In the genomic region with DNA sequence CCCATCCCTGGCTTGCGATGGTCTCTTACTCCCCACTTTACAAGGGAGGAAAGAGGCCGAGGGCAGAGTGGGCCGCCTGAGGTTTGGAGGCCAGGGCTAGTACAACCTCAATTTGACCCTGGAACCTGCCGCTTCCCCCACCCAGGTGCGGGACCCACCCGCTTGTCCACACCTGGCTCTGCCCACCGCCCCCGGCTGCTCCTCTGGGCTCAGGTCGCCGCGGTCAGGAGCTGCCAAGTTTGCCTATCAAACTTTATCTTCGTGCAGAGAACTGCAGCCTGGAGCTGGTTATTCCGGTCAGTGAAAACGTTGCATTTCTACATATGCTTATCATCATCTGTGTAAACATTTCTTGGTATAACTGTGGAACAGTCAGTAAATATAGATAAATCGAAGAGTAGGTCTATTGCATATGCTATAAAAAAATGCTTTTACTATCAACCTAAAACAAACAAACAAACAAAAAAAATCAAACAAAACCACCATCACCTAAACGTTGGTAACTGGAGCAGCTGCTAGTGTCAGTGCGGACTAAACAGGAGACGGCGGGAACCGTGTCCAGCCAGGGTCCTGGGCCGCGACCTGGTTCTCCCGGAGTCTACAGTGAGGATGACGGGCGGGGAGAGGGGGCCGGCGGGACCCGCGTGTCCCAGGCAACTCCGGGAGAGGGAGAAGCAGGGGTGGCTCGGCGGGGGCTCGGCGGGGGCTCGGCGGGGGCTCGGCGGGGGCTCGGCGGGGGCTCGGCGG, we compare ENCODE assay signal across 8 cellular contexts. TPM values are rescaled to one million over a fixed set of nuclear protein-coding genes. Genes with fewer than 3 reads are reported as not detected.
A peak's percentile ranks its signal among the peaks of the same experiment; 100 is the strongest.
DNase-seq lines count a peak whose midpoint lies in the region; ATAC-seq and TF ChIP-seq lines count a peak whose summit lies in the region.

No MANE protein-coding gene starts in this region.

- H3K9me2 ChIP-seq in OCI-LY1 (ENCODE audit: low read depth, low read length) = no peaks in the 10 kb centered on the region

- no peaks in the 10 kb centered on the region for H3F3A ChIP-seq in OCI-LY1 (ENCODE audit: insufficient read depth, low read length)

- DNase-seq in NCI-H1417 (lab: John Stamatoyannopoulos, UW) (peak in 2 of 3 experiments; percentile 71 to 72), NCI-H1417 treated with DMSO at 0.1 percent for 48 hours (lab: John Stamatoyannopoulos, UW) (no peak), dermis blood vessel endothelial cell (peak; percentile 40), lower lobe of right lung (no peak), type B pancreatic cell (ENCODE audit: extremely low spot score, unreplicated experiment) (no peak), DMS153 (lab: John Stamatoyannopoulos, UW) (no peak)

- H3K27ac ChIP-seq in OCI-LY1 (ENCODE audit: low read depth, low read length, poor library complexity, severe bottlenecking) = no peak overlapping the region
- H3K27ac ChIP-seq in lower lobe of right lung = peak overlapping the region; percentile 92

- no peak overlapping the region for H2AFZ ChIP-seq in OCI-LY1 (ENCODE audit: low read length)

- H3K9me3 Mint-ChIP-seq in type B pancreatic cell = no peaks in the 10 kb centered on the region

- no peaks in the 10 kb centered on the region for H3K36me3 ChIP-seq in OCI-LY1 (ENCODE audit: insufficient read depth, low read length)
- no peaks in the 10 kb centered on the region for H3K36me3 ChIP-seq in lower lobe of right lung

- peak overlapping the region; percentile 97 for H3K4me3 Mint-ChIP-seq in type B pancreatic cell

- H3K4me1 Mint-ChIP-seq in type B pancreatic cell (ENCODE audit: unreplicated experiment) = peaks cover 23% of the 10 kb centered on the region

- H3K79me2 ChIP-seq in OCI-LY1 (ENCODE audit: insufficient read depth, low read length) = no peaks in the 10 kb centered on the region

- ATAC-seq in lower lobe of right lung (peak; percentile 2 to 61), GM19455 (IDR thresholded peaks at IDR 0.05; ENCODE audit: unreplicated experiment) (no peak)

- TF ChIP-seq CTCF in OCI-LY1 (IDR thresholded peaks at IDR 0.05; ENCODE audit: low read length) (no peak), lower lobe of right lung (IDR thresholded peaks at IDR 0.05) (no peak), type B pancreatic cell (conservative IDR thresholded peaks at IDR 0.05) (no peak)

- H3K27me3 ChIP-seq in OCI-LY1 (ENCODE audit: insufficient read depth, low read length) (peaks cover 14% of the 10 kb centered on the region; the same call in 1 of the 2 replicates), lower lobe of right lung (ENCODE audit: low read depth) (no peaks in the 10 kb centered on the region)

- peaks cover 10% of the 10 kb centered on the region for H3K4me1 ChIP-seq in OCI-LY1 (ENCODE audit: insufficient read depth, low read length, severe bottlenecking)
- H3K4me1 ChIP-seq in lower lobe of right lung = peaks cover 21% of the 10 kb centered on the region

- intact Hi-C loops in lower lobe of right lung (cut with DNase I) = no loop called here

- peak overlapping the region; percentile 90 for H3K9ac ChIP-seq in OCI-LY1 (ENCODE audit: low read length)

- H3K36me3 Mint-ChIP-seq in type B pancreatic cell = peaks cover 3% of the 10 kb centered on the region

- peak overlapping the region; percentile 79 for H3K4me3 ChIP-seq in OCI-LY1 (ENCODE audit: low read depth, low read length, poor library complexity, severe bottlenecking)
- peak overlapping the region; percentile 90 for H3K4me3 ChIP-seq in lower lobe of right lung

- H3K4me2 ChIP-seq in OCI-LY1 (ENCODE audit: low read length) = peak overlapping the region; percentile 92

- H3K9me3 ChIP-seq in OCI-LY1 (ENCODE audit: low read length) = no peaks in the 10 kb centered on the region
- no peaks in the 10 kb centered on the region for H3K9me3 ChIP-seq in lower lobe of right lung

- H4K20me1 ChIP-seq in OCI-LY1 (ENCODE audit: insufficient read depth, low read length) = no peaks in the 10 kb centered on the region

- H3K27ac Mint-ChIP-seq in type B pancreatic cell = peak overlapping the region; percentile 97

- peaks cover 18% of the 10 kb centered on the region for H3K27me3 Mint-ChIP-seq in type B pancreatic cell

RNA-seq across cellular contexts. Expression of gene ADARB1, which starts 0.9 kb away (rescaled TPM):
- total RNA-seq in dermis blood vessel endothelial cell (27.0 and 32.0 TPM in 2 replicates), lower lobe of right lung (48.2 TPM), type B pancreatic cell (ENCODE audit: low replicate concordance) (20.7 and 20.9 TPM in 2 replicates)

Comparison
In these comparisons a context has a peak if more than half of its experiments do, and no peak if none do; other contexts are left out.
1. DNase-seq: peak in NCI-H1417 (2 of 3) and dermis blood vessel endothelial cell (single experiment); none in NCI-H1417 treated with DMSO at 0.1 percent for 48 hours (single experiment), lower lobe of right lung (single experiment), type B pancreatic cell (single experiment) and DMS153 (single experiment).